Comparison of ENCODE assay signal across 1 cellular context in the genomic region with DNA sequence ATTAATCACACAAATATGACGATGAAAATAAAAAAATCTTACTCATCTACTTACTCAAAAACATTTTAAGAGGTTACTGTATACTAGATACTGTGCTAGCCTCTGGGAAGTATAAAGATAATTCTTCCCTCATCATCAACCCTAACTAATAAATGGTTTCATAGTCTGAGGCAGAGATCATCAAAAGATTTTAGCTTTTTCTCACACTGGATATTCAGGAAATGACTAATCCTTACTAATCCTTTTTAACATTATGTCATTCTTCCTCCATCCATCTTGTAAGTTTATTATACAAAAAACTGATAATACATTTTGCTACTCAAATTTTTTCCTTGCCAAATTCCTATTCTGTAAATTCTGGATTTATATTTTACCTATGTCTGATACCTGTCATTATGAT.
TF ChIP-seq lines count a peak whose summit lies in the region.

No MANE protein-coding gene starts in this region.

TF ChIP-seq in K562, 482 proteins besides CTCF, POLR2A, EP300 and RAD21 (continued from another document):
- TF ChIP-seq, protein P1, sequence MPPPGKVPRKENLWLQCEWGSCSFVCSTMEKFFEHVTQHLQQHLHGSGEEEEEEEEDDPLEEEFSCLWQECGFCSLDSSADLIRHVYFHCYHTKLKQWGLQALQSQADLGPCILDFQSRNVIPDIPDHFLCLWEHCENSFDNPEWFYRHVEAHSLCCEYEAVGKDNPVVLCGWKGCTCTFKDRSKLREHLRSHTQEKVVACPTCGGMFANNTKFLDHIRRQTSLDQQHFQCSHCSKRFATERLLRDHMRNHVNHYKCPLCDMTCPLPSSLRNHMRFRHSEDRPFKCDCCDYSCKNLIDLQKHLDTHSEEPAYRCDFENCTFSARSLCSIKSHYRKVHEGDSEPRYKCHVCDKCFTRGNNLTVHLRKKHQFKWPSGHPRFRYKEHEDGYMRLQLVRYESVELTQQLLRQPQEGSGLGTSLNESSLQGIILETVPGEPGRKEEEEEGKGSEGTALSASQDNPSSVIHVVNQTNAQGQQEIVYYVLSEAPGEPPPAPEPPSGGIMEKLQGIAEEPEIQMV (tag; conservative IDR thresholded peaks at IDR 0.05; ENCODE audit: low read depth): no peak
- TF ChIP-seq, protein P2, sequence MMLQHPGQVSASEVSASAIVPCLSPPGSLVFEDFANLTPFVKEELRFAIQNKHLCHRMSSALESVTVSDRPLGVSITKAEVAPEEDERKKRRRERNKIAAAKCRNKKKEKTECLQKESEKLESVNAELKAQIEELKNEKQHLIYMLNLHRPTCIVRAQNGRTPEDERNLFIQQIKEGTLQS (IDR thresholded peaks at IDR 0.05): peak; percentile 20; the same call in 1 of the 2 replicates
- TF ChIP-seq, protein P2 (CRISPR knock-in tag; conservative IDR thresholded peaks at IDR 0.05): no peak
